Comparison of ENCODE assay signal across 14 cellular contexts in the genomic region with DNA sequence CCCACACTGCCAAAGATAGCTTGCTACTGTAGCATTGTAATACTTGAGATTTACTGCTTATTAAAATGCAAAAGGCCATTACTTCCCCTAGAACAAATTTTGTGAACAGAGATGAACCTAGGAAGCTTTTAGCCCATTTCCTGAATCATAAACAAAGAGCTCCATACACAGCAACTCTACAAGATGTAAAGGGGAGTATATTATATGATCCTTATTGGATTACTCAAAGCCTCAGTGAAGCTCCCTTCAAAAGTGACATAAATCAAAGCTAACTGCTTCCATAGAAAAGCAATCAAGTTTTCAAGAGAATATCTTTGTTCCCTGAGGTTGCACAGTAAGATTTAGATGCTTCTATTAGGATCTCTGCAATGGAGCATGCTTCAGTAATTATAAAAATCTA.
"Had no signal": no experiment of that assay in that cellular context is flagged by ENCODE, and none has a peak within 500 bp of the region (broad histone marks: within the 10 kb centered on the region; RNA-seq: fewer than 3 reads in every experiment).

No MANE protein-coding gene starts in this region.

- H3K9me3 ChIP-seq: mucosa of descending colon had no signal

- H3K27ac ChIP-seq: dorsolateral prefrontal cortex, heart left ventricle had no signal

- DNase-seq: cortex of kidney; dorsolateral prefrontal cortex; effector CD8-positive, alpha-beta T cell; foreskin melanocyte; heart left ventricle; hippocampal formation; left colon; mammary epithelial cell; mucosa of descending colon; naive thymus-derived CD8-positive, alpha-beta T cell; right cardiac atrium; stimulated activated CD4-positive, alpha-beta T cell treated with anti-CD3 and anti-CD28 coated beads, Interleukin-2, amount 100 ng/mL, for 48 hours; stimulated activated naive CD4-positive, alpha-beta T cell treated with Interleukin-2 at 50 U/mL for 16 hours had no signal

- H3K36me3 ChIP-seq: heart left ventricle had no signal

- H3K4me3 ChIP-seq: dorsolateral prefrontal cortex, heart left ventricle, mucosa of descending colon, smooth muscle cell had no signal

- ATAC-seq: heart left ventricle; left colon; mucosa of descending colon; naive thymus-derived CD8-positive, alpha-beta T cell; right cardiac atrium had no signal

- H3K27me3 ChIP-seq: dorsolateral prefrontal cortex, heart left ventricle had no signal
